8 cellular contexts compared by ENCODE assay signal in genomic region chr9:89701221-89701798, GRCh38.
DNase-seq lines count a peak whose midpoint lies in the region; ATAC-seq and FAIRE-seq lines count a peak whose summit lies in the region.

No MANE protein-coding gene starts in this region.

- ATAC-seq in GM19395 (IDR thresholded peaks at IDR 0.05; ENCODE audit: unreplicated experiment), result peak; percentile 74
- ATAC-seq in HG03342 (IDR thresholded peaks at IDR 0.05; ENCODE audit: unreplicated experiment), result peak; percentile 80

- no peaks in the 10 kb centered on the region for H3K27me3 ChIP-seq in small intestine (ENCODE audit: control insufficient read depth in 2 of 2, insufficient read depth in 2 of 2, low read length in 2 of 2)

- H3K4me3 ChIP-seq in small intestine (ENCODE audit: low read depth in 1 of 2, low read length in 2 of 2), result no peak overlapping the region

- DNase-seq in activated T-cell treated with anti-CD3 and anti-CD28 coated beads, Interleukin-2, amount 50 U/mL, for 1 hour, result peak; percentile 42
- peak; percentile 75 to 80 for DNase-seq in stimulated activated CD4-positive, alpha-beta T cell treated with anti-CD3 and anti-CD28 coated beads, Interleukin-2, amount 100 ng/mL, for 24 hours
- DNase-seq in H4 (ENCODE audit: low spot score) (no peak), mucosa of gallbladder (ENCODE audit: low spot score) (no peak), small intestine (no peak), DMS53 (lab: John Stamatoyannopoulos, UW) (no peak)

- 51 to 71% (median 52%) methylated on average over 14 of the region's 14 CpGs for WGBS in small intestine, 3 donors

- FAIRE-seq in small intestine (lab: Jason Lieb, UNC), result no peak

- no peaks in the 10 kb centered on the region for H3K9me3 ChIP-seq in small intestine (ENCODE audit: control insufficient read depth, low read depth)

- H3K36me3 ChIP-seq in small intestine (ENCODE audit: control insufficient read depth in 2 of 2, insufficient read depth in 2 of 2, low read length in 2 of 2), result no peaks in the 10 kb centered on the region

- H3K4me1 ChIP-seq in small intestine (ENCODE audit: control insufficient read depth in 2 of 2, insufficient read depth in 1 of 2, low read depth in 1 of 2, low read length in 1 of 2), result no peaks in the 10 kb centered on the region

- peak overlapping the region in 1 of 2 donors; percentile 56 for H3K27ac ChIP-seq in small intestine (ENCODE audit: low read depth in 1 of 2, low read length in 1 of 2)

Comparison
In these comparisons a context has a peak if more than half of its experiments do, and no peak if none do; other contexts are left out.
1. DNase-seq: peak in activated T-cell treated with anti-CD3 and anti-CD28 coated beads, Interleukin-2, amount 50 U/mL, for 1 hour (single experiment) and stimulated activated CD4-positive, alpha-beta T cell treated with anti-CD3 and anti-CD28 coated beads, Interleukin-2, amount 100 ng/mL, for 24 hours (2 of 2); none in H4 (single experiment), mucosa of gallbladder (single experiment), small intestine (single experiment) and DMS53 (single experiment).